In genomic region chr20:48090314-48090713, GRCh38 we compare ENCODE assay signal across 1 cellular context.
TF ChIP-seq lines count a peak whose summit lies in the region.

No MANE protein-coding gene starts in this region.

TF ChIP-seq in HepG2, 621 proteins besides CTCF, POLR2A, EP300 and RAD21 (continued from another document):
- TF ChIP-seq FOXO4 (CRISPR knock-in tag; conservative IDR thresholded peaks at IDR 0.05) (no peak), ZNF329 (CRISPR knock-in tag; IDR thresholded peaks at IDR 0.05; ENCODE audit: low read depth) (peak; percentile 94), TGIF2 (CRISPR knock-in tag; IDR thresholded peaks at IDR 0.05) (no peak), RARA (CRISPR knock-in tag; IDR thresholded peaks at IDR 0.05) (no peak), ETS1 (CRISPR knock-in tag; IDR thresholded peaks at IDR 0.05) (no peak), IKZF5 (CRISPR knock-in tag; IDR thresholded peaks at IDR 0.05) (no peak), ZFP41 (CRISPR knock-in tag; IDR thresholded peaks at IDR 0.05; ENCODE audit: borderline replicate concordance) (no peak), PCBP1 (IDR thresholded peaks at IDR 0.05; ENCODE audit: borderline replicate concordance, low read depth, low read length) (no peak), HES4 (CRISPR knock-in tag; IDR thresholded peaks at IDR 0.05; ENCODE audit: borderline replicate concordance) (no peak), MXD4 (CRISPR knock-in tag; IDR thresholded peaks at IDR 0.05) (no peak), CEBPB (IDR thresholded peaks at IDR 0.05; ENCODE audit: borderline replicate concordance, low read depth, low read length) (no peak), ZNF562 (CRISPR knock-in tag; IDR thresholded peaks at IDR 0.05; ENCODE audit: borderline replicate concordance) (no peak), NFRKB (IDR thresholded peaks at IDR 0.05) (no peak), GZF1 (CRISPR knock-in tag; IDR thresholded peaks at IDR 0.05) (no peak)
